ENCODE assay signal across 25 cellular contexts in genomic region chr5:160747963-160748362, GRCh38.
DNase-seq lines count a peak whose midpoint lies in the region; ATAC-seq, FAIRE-seq and TF ChIP-seq lines count a peak whose summit lies in the region.
"Had no signal": no experiment of that assay in that cellular context is flagged by ENCODE, and none has a peak within 500 bp of the region (broad histone marks: within the 10 kb centered on the region; RNA-seq: fewer than 3 reads in every experiment).

No MANE protein-coding gene starts in this region.

- TF ChIP-seq CTCF in endodermal cell (conservative IDR thresholded peaks at IDR 0.05): no peak
- no peak for TF ChIP-seq CTCF in kidney (IDR thresholded peaks at IDR 0.05; ENCODE audit: borderline replicate concordance, extremely low read depth, insufficient read depth)

- H3K36me3 ChIP-seq in endodermal cell (ENCODE audit: control insufficient read depth, insufficient read depth, low read length) (no peaks in the 10 kb centered on the region), kidney (ENCODE audit: control insufficient read depth in 1 of 2, insufficient read depth in 2 of 2, low read length in 2 of 2) (no peaks in the 10 kb centered on the region)
- H3K36me3 ChIP-seq: brain microvascular endothelial cell, gastroesophageal sphincter, pancreas had no signal

- H3K4me3 ChIP-seq in Jurkat, Clone E6-1 (ENCODE audit: low read length): no peak overlapping the region
- no peak overlapping the region for H3K4me3 ChIP-seq in endodermal cell (ENCODE audit: low read length)
- no peak overlapping the region for H3K4me3 ChIP-seq in kidney (ENCODE audit: low read length in 2 of 2)
- H3K4me3 ChIP-seq: gastroesophageal sphincter, GM23248, pancreas, smooth muscle cell, testis had no signal

- 71 to 84% methylated on average over 3 to 9 of the region's 10 CpGs for WGBS in endodermal cell (ENCODE audit: insufficient coverage in 1 of 2, insufficient read length in 1 of 2), 2 experiments

- FAIRE-seq in kidney (lab: Jason Lieb, UNC): no peak
- FAIRE-seq: D721Med, pancreas had no signal

- ATAC-seq in GM21528 (IDR thresholded peaks at IDR 0.05; ENCODE audit: low FRiP score, unreplicated experiment): no peak
- ATAC-seq: gastroesophageal sphincter, left lobe of liver, pancreas had no signal

- H3K36me3 Mint-ChIP-seq in endodermal cell (ENCODE audit: low read depth): no peaks in the 10 kb centered on the region
- H3K36me3 Mint-ChIP-seq: activated naive CD4-positive, alpha-beta T cell treated with anti-CD3 and anti-CD28 coated beads, Interleukin-2, amount 50 U/mL, for 24 hours had no signal

- no peak overlapping the region for H3K27ac Mint-ChIP-seq in endodermal cell
- H3K27ac Mint-ChIP-seq: activated naive CD4-positive, alpha-beta T cell treated with anti-CD3 and anti-CD28 coated beads, Interleukin-2, amount 50 U/mL, for 24 hours; B cell had no signal

- H3K27me3 ChIP-seq in endodermal cell (ENCODE audit: control insufficient read depth, insufficient read depth, low read length, poor library complexity, severe bottlenecking): no peaks in the 10 kb centered on the region
- H3K27me3 ChIP-seq: brain microvascular endothelial cell, gastroesophageal sphincter, pancreas, testis had no signal

- H3K4me1 ChIP-seq in endodermal cell (ENCODE audit: control insufficient read depth, insufficient read depth, low read length): no peaks in the 10 kb centered on the region
- H3K4me1 ChIP-seq in kidney (ENCODE audit: control insufficient read depth in 1 of 2, insufficient read depth in 1 of 2, low read depth in 1 of 2, low read length in 2 of 2): no peaks in the 10 kb centered on the region
- H3K4me1 ChIP-seq: gastroesophageal sphincter, pancreas, testis had no signal

- H3K9me3 ChIP-seq in endodermal cell (ENCODE audit: control insufficient read depth, low read length) (no peaks in the 10 kb centered on the region), kidney (ENCODE audit: control insufficient read depth in 1 of 2, low read length in 2 of 2) (no peaks in the 10 kb centered on the region)
- H3K9me3 ChIP-seq: gastroesophageal sphincter, pancreas, testis had no signal

- intact Hi-C loops in posterior cingulate gyrus (cut with DNase I): no loop called here
- intact Hi-C loops in kidney (cut with DNase I): no loop called here

- H3K4me1 Mint-ChIP-seq in endodermal cell: peaks cover 11% of the 10 kb centered on the region
- H3K4me1 Mint-ChIP-seq: activated naive CD4-positive, alpha-beta T cell treated with anti-CD3 and anti-CD28 coated beads, Interleukin-2, amount 50 U/mL, for 24 hours; B cell had no signal

- H3K27ac ChIP-seq in endodermal cell (ENCODE audit: low read depth, low read length): peak overlapping the region; percentile 74
- H3K27ac ChIP-seq in kidney (ENCODE audit: low read depth in 2 of 2, low read length in 2 of 2): no peak overlapping the region
- H3K27ac ChIP-seq: 22Rv1, brain microvascular endothelial cell, gastroesophageal sphincter, GM23248, pancreas, testis had no signal

- H3K9me3 Mint-ChIP-seq in endodermal cell: no peaks in the 10 kb centered on the region
- H3K9me3 Mint-ChIP-seq: activated naive CD4-positive, alpha-beta T cell treated with anti-CD3 and anti-CD28 coated beads, Interleukin-2, amount 50 U/mL, for 24 hours had no signal

- H3K9ac ChIP-seq in endodermal cell (ENCODE audit: extremely low read depth, low read length, poor library complexity, severe bottlenecking): no peak overlapping the region
- no peak overlapping the region for H3K9ac ChIP-seq in kidney (ENCODE audit: low read length in 2 of 2)
- H3K9ac ChIP-seq: GM23248 had no signal

- DNase-seq in DMS153 (lab: John Stamatoyannopoulos, UW) (peak; percentile 3), DMS153 treated with DMSO at 0.1 percent for 48 hours (lab: John Stamatoyannopoulos, UW; ENCODE audit: unreplicated experiment) (no peak), endodermal cell (no peak), posterior cingulate gyrus (peak in 6 of 10 donors; percentile 23 to 86 (median 52)), kidney (no peak), H4 (ENCODE audit: low spot score) (no peak)
- peak; percentile 73 for DNase-seq in Jurkat, Clone E6-1 (ENCODE audit: low read depth, low spot score)
- DNase-seq: activated CD4-positive, alpha-beta T cell treated with anti-CD3 and anti-CD28 coated beads, Interleukin-2, amount 50 U/mL, for 48 hours; activated T-cell treated with anti-CD3 and anti-CD28 coated beads, Interleukin-2, amount 50 U/mL, for 1 hour; brain microvascular endothelial cell; dermis blood vessel endothelial cell; erythroblast; GM23248; NCI-H446; pancreas; stimulated activated CD8-positive, alpha-beta memory T cell treated with anti-CD3 and anti-CD28 coated beads, Interleukin-4, amount 100 ng/mL, for 48 hours; testis had no signal

- no peak overlapping the region for H3K4me3 Mint-ChIP-seq in endodermal cell
- H3K4me3 Mint-ChIP-seq: activated naive CD4-positive, alpha-beta T cell treated with anti-CD3 and anti-CD28 coated beads, Interleukin-2, amount 50 U/mL, for 24 hours; B cell had no signal

- no peaks in the 10 kb centered on the region for H3K27me3 Mint-ChIP-seq in endodermal cell (ENCODE audit: insufficient read depth)
- H3K27me3 Mint-ChIP-seq: activated naive CD4-positive, alpha-beta T cell treated with anti-CD3 and anti-CD28 coated beads, Interleukin-2, amount 50 U/mL, for 24 hours had no signal

Comparison
In these comparisons a context has a peak if more than half of its experiments do, and no peak if none do; other contexts are left out.
1. DNase-seq: peak in DMS153 (single experiment), Jurkat, Clone E6-1 (single experiment) and posterior cingulate gyrus (6 of 10); none in DMS153 treated with DMSO at 0.1 percent for 48 hours (single experiment), endodermal cell (single experiment), kidney (single experiment) and H4 (single experiment).